8 cellular contexts compared by ENCODE assay signal in the genomic region with DNA sequence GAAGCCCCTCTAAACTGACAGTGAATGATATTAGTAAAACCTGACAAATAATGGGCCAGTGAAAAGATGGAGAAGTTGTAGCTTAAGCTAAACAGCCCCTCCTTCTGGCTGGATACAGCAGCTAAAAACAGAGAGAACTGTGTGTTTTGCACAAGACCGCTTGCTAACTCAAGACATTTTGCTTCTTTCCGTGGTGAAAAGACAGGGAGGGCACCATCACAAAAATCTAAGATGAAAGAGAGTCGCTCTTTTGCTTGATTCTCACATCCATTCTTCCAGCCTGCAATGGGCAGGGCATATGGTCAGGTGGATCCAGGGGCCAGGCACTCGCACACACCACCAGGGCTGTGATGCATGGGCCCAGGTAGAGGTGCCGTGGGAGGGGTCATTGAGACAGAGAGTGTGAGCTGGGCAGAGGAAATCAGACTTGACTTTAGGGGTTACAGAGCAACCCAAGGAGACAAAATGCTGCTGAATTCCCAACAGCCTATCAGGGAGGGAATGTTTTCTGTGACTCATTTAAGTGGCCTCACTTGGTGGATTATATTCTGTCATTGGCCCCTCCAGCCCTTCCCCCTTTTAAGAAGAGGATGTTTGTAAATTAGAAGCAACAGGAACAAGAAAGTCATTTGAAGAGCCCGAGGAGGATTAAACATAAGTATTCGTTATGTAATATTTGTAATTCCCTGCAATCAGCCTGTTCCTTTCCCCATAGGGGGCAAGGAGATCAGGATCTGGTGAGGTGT. TPM values are rescaled to one million over a fixed set of nuclear protein-coding genes. Genes with fewer than 3 reads are reported as not detected.
A peak's percentile ranks its signal among the peaks of the same experiment; 100 is the strongest.
DNase-seq lines count a peak whose midpoint lies in the region; ATAC-seq and TF ChIP-seq lines count a peak whose summit lies in the region.

No MANE protein-coding gene starts in this region.

- no peaks in the 10 kb centered on the region for H3K36me3 ChIP-seq in Caco-2 (ENCODE audit: control insufficient read depth, insufficient read depth, low read length)
- H3K36me3 ChIP-seq in Loucy (ENCODE audit: insufficient read depth, low read length): peaks cover 12% of the 10 kb centered on the region; the same call in 1 of the 2 replicates
- peaks cover 7 to 8% of the 10 kb centered on the region in 2 donors for H3K36me3 ChIP-seq in muscle layer of duodenum (ENCODE audit: control insufficient read depth in 1 of 2, insufficient read depth in 2 of 2, low read length in 2 of 2)
- H3K36me3 ChIP-seq in colonic mucosa: no peaks in the 10 kb centered on the region

- H2AFZ ChIP-seq in Loucy (ENCODE audit: low read length): no peak overlapping the region

- no peaks in the 10 kb centered on the region for H3K27me3 ChIP-seq in Caco-2 (replicated peaks; ENCODE audit: control insufficient read depth, insufficient read depth, low read length)
- no peaks in the 10 kb centered on the region for H3K27me3 ChIP-seq in Loucy (ENCODE audit: insufficient read depth, low read length, poor library complexity, severe bottlenecking)
- no peaks in the 10 kb centered on the region for H3K27me3 ChIP-seq in muscle layer of duodenum (ENCODE audit: low read depth, low read length)
- no peaks in the 10 kb centered on the region for H3K27me3 ChIP-seq in colonic mucosa

- CTCF ChIA-PET in Caco-2 (lab: Charles Lee): interaction anchor here (0.6 to 1.4 kb wide), 8 partner anchors 9 to 347 kb away, joined by 3 to 9 read pairs (median 4); partner anchors contain the start of gene EMP1

- peak; percentile 64 to 69 for TF ChIP-seq CTCF in Caco-2 (IDR thresholded peaks at IDR 0.05; ENCODE audit: insufficient read depth in 1 of 2, low read depth in 1 of 2, low read length in 1 of 2, severe bottlenecking in 1 of 2, unreplicated experiment in 1 of 2)
- peak; percentile 85 for TF ChIP-seq CTCF in Loucy (conservative IDR thresholded peaks at IDR 0.05; ENCODE audit: low read length)
- TF ChIP-seq CTCF in chondrocyte (IDR thresholded peaks at IDR 0.05): peak; percentile 91
- TF ChIP-seq CTCF in colonic mucosa (IDR thresholded peaks at IDR 0.05): no peak

- H3K9ac ChIP-seq in Loucy (ENCODE audit: low read depth, low read length, poor library complexity, severe bottlenecking): no peak overlapping the region
- peak overlapping the region in 1 of 2 donors; percentile 9 for H3K9ac ChIP-seq in colonic mucosa (ENCODE audit: low read depth in 2 of 2, low read length in 2 of 2)

- peak in 1 of 2 experiments; percentile 44 for DNase-seq in Caco-2
- DNase-seq in chondrocyte (ENCODE audit: low spot score): no peak
- DNase-seq in colonic mucosa: no peak
- no peak for DNase-seq in G401 (ENCODE audit: low spot score)
- DNase-seq in activated naive CD8-positive, alpha-beta T cell treated with anti-CD3 and anti-CD28 coated beads for 36 hours: no peak

- peaks cover 9% of the 10 kb centered on the region; the same call in 1 of the 2 replicates for H3K79me2 ChIP-seq in Loucy (ENCODE audit: insufficient read depth, low read length)

- H3K27ac ChIP-seq in muscle layer of duodenum (ENCODE audit: low read length) (peak overlapping the region; percentile 21), colonic mucosa (no peak overlapping the region)

- H4K20me1 ChIP-seq in Loucy (ENCODE audit: insufficient read depth, low read length, poor library complexity, severe bottlenecking): no peaks in the 10 kb centered on the region

- H3K4me3 Mint-ChIP-seq in Caco-2 (ENCODE audit: unreplicated experiment) (no peak overlapping the region), chondrocyte (ENCODE audit: unreplicated experiment) (no peak overlapping the region)
- no peak overlapping the region for H3K4me3 Mint-ChIP-seq in activated naive CD8-positive, alpha-beta T cell treated with anti-CD3 and anti-CD28 coated beads for 36 hours

- H3K4me3 ChIP-seq in Caco-2 (ENCODE audit: low read depth, low read length) (no peak overlapping the region), Loucy (ENCODE audit: low read length, poor library complexity, severe bottlenecking) (no peak overlapping the region), muscle layer of duodenum (ENCODE audit: low read depth in 1 of 2, low read length in 2 of 2) (no peak overlapping the region), colonic mucosa (no peak overlapping the region)

- peak overlapping the region; percentile 54 for H3K27ac Mint-ChIP-seq in Caco-2 (ENCODE audit: unreplicated experiment)
- peak overlapping the region; percentile 56 for H3K27ac Mint-ChIP-seq in chondrocyte (ENCODE audit: unreplicated experiment)
- no peak overlapping the region for H3K27ac Mint-ChIP-seq in activated naive CD8-positive, alpha-beta T cell treated with anti-CD3 and anti-CD28 coated beads for 36 hours

- in situ Hi-C loops in G401 (cut with HindIII; ENCODE audit: low sequenced_read_pairs): no loop called here

- H3K27me3 Mint-ChIP-seq in Caco-2 (ENCODE audit: insufficient read depth, unreplicated experiment) (no peaks in the 10 kb centered on the region), chondrocyte (ENCODE audit: low read depth) (no peaks in the 10 kb centered on the region)
- H3K27me3 Mint-ChIP-seq in activated naive CD8-positive, alpha-beta T cell treated with anti-CD3 and anti-CD28 coated beads for 36 hours: no peaks in the 10 kb centered on the region

- POLR2A ChIA-PET in Caco-2 (lab: Charles Lee): interaction anchor here (0.7 kb wide), 1 partner anchor 24 kb away, joined by 5 read pairs; no protein-coding TSS in a partner anchor

- ATAC-seq in HG03280 (IDR thresholded peaks at IDR 0.05; ENCODE audit: unreplicated experiment): no peak

- no peaks in the 10 kb centered on the region for H3K36me3 Mint-ChIP-seq in Caco-2 (ENCODE audit: insufficient read depth, unreplicated experiment)
- no peaks in the 10 kb centered on the region for H3K36me3 Mint-ChIP-seq in chondrocyte (ENCODE audit: low read depth)
- H3K36me3 Mint-ChIP-seq in activated naive CD8-positive, alpha-beta T cell treated with anti-CD3 and anti-CD28 coated beads for 36 hours: no peaks in the 10 kb centered on the region

- no peaks in the 10 kb centered on the region for H3K9me2 ChIP-seq in Loucy (replicated peaks; ENCODE audit: low read depth, low read length)

- intact Hi-C loops in Caco-2 (cut with micrococcal nuclease; ENCODE audit: unreplicated experiment): loop anchor here (1.0 kb wide), 3 partner anchors 60 to 184 kb away; no protein-coding TSS in a partner anchor
- intact Hi-C loops in colonic mucosa (cut with DNase I): no loop called here

- H3K4me1 ChIP-seq in Caco-2: peaks cover 21% of the 10 kb centered on the region
- H3K4me1 ChIP-seq in Loucy (ENCODE audit: insufficient read depth, low read length, poor library complexity, severe bottlenecking): peaks cover 33% of the 10 kb centered on the region
- peaks cover 8 to 48% of the 10 kb centered on the region in 2 donors for H3K4me1 ChIP-seq in muscle layer of duodenum (ENCODE audit: control insufficient read depth in 1 of 2, insufficient read depth in 2 of 2, low read length in 2 of 2)
- H3K4me1 ChIP-seq in colonic mucosa: no peaks in the 10 kb centered on the region

- no peaks in the 10 kb centered on the region for H3K9me3 ChIP-seq in Caco-2
- H3K9me3 ChIP-seq in Loucy (ENCODE audit: insufficient read depth, low read depth, low read length): no peaks in the 10 kb centered on the region
- H3K9me3 ChIP-seq in muscle layer of duodenum (ENCODE audit: control insufficient read depth in 1 of 2, low read length in 2 of 2): no peaks in the 10 kb centered on the region
- no peaks in the 10 kb centered on the region for H3K9me3 ChIP-seq in colonic mucosa

- H3F3A ChIP-seq in Loucy (ENCODE audit: low read depth): 0 out of 2 replicates have a peak, but pooled peaks cover 4% of the 10 kb centered on the region

- H3K4me1 Mint-ChIP-seq in Caco-2 (ENCODE audit: low read depth, unreplicated experiment) (peaks cover 26% of the 10 kb centered on the region), chondrocyte (ENCODE audit: low read depth) (peaks cover 60% of the 10 kb centered on the region)
- peaks cover 46% of the 10 kb centered on the region for H3K4me1 Mint-ChIP-seq in activated naive CD8-positive, alpha-beta T cell treated with anti-CD3 and anti-CD28 coated beads for 36 hours

- H3K9me3 Mint-ChIP-seq in Caco-2 (ENCODE audit: unreplicated experiment) (no peaks in the 10 kb centered on the region), chondrocyte (ENCODE audit: low read depth) (no peaks in the 10 kb centered on the region)
- H3K9me3 Mint-ChIP-seq in activated naive CD8-positive, alpha-beta T cell treated with anti-CD3 and anti-CD28 coated beads for 36 hours: no peaks in the 10 kb centered on the region

- no peak overlapping the region for H3K4me2 ChIP-seq in Loucy (ENCODE audit: low read depth, low read length, poor library complexity, severe bottlenecking)

- no TSS peak for BruUV-seq in Caco-2 (replicated peaks; lab: Mats Ljungman, UMichigan)

RNA-seq across cellular contexts. Expression of gene EMP1, which starts 12.2 kb away (rescaled TPM):
- total RNA-seq in Caco-2 (2022) (6.6 and 10.2 TPM in 2 replicates), chondrocyte (30.7 to 58.3 TPM (median 35.7 TPM) in 3 replicates), colonic mucosa (100 to 1,000 TPM; 265 to 667 TPM)
- total RNA-seq in G401 (2014; rRNA removed; shearing (Covaris generic)): 607 and 806 TPM in 2 replicates
- total RNA-seq in activated naive CD8-positive, alpha-beta T cell treated with anti-CD3 and anti-CD28 coated beads for 36 hours: 1 to 10 TPM; 3.2 to 4.4 TPM
